In the genomic region with DNA sequence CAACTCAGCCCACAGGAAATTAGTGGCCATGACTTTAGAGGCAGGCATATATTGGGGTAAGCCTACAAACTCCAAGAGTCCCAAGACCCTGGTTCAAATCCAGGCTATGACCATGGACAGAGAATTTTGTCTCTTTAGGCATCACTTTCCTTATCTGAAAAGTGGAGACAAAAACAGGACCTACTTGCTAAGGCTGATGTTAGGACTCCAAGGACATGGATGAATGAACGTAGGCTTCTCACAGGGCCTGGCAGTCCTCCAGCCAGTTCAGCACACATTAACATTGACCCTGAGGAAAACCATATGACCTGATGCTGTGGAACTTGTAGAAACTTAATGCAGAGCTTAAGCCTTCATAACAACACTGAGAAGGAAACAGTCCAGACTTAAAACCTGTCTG, we compare ENCODE assay signal across 15 cellular contexts. TPM values are rescaled to one million over a fixed set of nuclear protein-coding genes. Genes with fewer than 3 reads are reported as not detected.
A peak's percentile ranks its signal among the peaks of the same experiment; 100 is the strongest.
DNase-seq lines count a peak whose midpoint lies in the region; ATAC-seq and TF ChIP-seq lines count a peak whose summit lies in the region.
"Had no signal": no experiment of that assay in that cellular context is flagged by ENCODE, and none has a peak within 500 bp of the region (broad histone marks: within the 10 kb centered on the region; RNA-seq: fewer than 3 reads in every experiment).

No MANE protein-coding gene starts in this region.

- peaks cover 0 to 9% (median 4%) of the 10 kb centered on the region in 4 donors for H3K36me3 ChIP-seq in esophagus muscularis mucosa

- no peaks in the 10 kb centered on the region for H3K27me3 Mint-ChIP-seq in mesothelial cell of epicardium (ENCODE audit: low read depth)

- peak overlapping the region in 1 of 4 donors; percentile 14 for H3K27ac ChIP-seq in esophagus muscularis mucosa (replicated peaks in 1 of 4)

- ATAC-seq in GM18909 (IDR thresholded peaks at IDR 0.05; ENCODE audit: poor library complexity, unreplicated experiment) (no peak), GM18502 (IDR thresholded peaks at IDR 0.05; ENCODE audit: poor library complexity, unreplicated experiment) (no peak)

- 25% methylated on average over 1 of the region's 1 CpG for WGBS in esophagus muscularis mucosa

- peak overlapping the region; percentile 84 for H3K4me3 Mint-ChIP-seq in mesothelial cell of epicardium
- H3K4me3 Mint-ChIP-seq: activated naive CD4-positive, alpha-beta T cell treated with anti-CD3 and anti-CD28 coated beads for 36 hours had no signal

- TF ChIP-seq EP300 in Ishikawa (IDR thresholded peaks at IDR 0.05; ENCODE audit: borderline replicate concordance) (no peak), esophagus muscularis mucosa (IDR thresholded peaks at IDR 0.05) (no peak)

- H3K4me3 ChIP-seq in AG10803 (ENCODE audit: low read length) (peak overlapping the region; percentile 90), choroid plexus epithelial cell (ENCODE audit: low read depth, low read length) (peak overlapping the region; percentile 83), esophagus muscularis mucosa (no peak overlapping the region)

- TF ChIP-seq RAD21 in Ishikawa (IDR thresholded peaks at IDR 0.05; ENCODE audit: low read depth): no peak

- H3K27me3 ChIP-seq in esophagus muscularis mucosa: no peaks in the 10 kb centered on the region

- H3K9me3 Mint-ChIP-seq in mesothelial cell of epicardium: no peaks in the 10 kb centered on the region
- H3K9me3 Mint-ChIP-seq: activated naive CD4-positive, alpha-beta T cell treated with anti-CD3 and anti-CD28 coated beads for 36 hours had no signal

- H3K9me3 ChIP-seq in esophagus muscularis mucosa: no peaks in the 10 kb centered on the region

- TF ChIP-seq CTCF in AG10803 (conservative IDR thresholded peaks at IDR 0.05; ENCODE audit: low read length): no peak
- TF ChIP-seq CTCF in choroid plexus epithelial cell (conservative IDR thresholded peaks at IDR 0.05; ENCODE audit: low read depth, low read length): no peak
- TF ChIP-seq CTCF in mesothelial cell of epicardium (IDR thresholded peaks at IDR 0.05; ENCODE audit: unreplicated experiment): no peak
- TF ChIP-seq CTCF in esophagus muscularis mucosa (IDR thresholded peaks at IDR 0.05): no peak

- TF ChIP-seq POLR2A in esophagus muscularis mucosa (IDR thresholded peaks at IDR 0.05; ENCODE audit: low read depth): no peak

- H3K4me1 ChIP-seq in esophagus muscularis mucosa: peaks cover 21 to 48% (median 44%) of the 10 kb centered on the region in 4 donors

- peaks cover 9% of the 10 kb centered on the region for H3K36me3 Mint-ChIP-seq in mesothelial cell of epicardium

- H3K4me1 Mint-ChIP-seq in mesothelial cell of epicardium: peaks cover 29% of the 10 kb centered on the region

- peak overlapping the region; percentile 87 for H3K27ac Mint-ChIP-seq in mesothelial cell of epicardium
- H3K27ac Mint-ChIP-seq: activated naive CD4-positive, alpha-beta T cell treated with anti-CD3 and anti-CD28 coated beads for 36 hours had no signal

- intact Hi-C loops in esophagus muscularis mucosa (cut with DNase I): loop anchor here (5.0 kb wide), 1 partner anchor 53 kb away; the partner anchor contains the start of gene KLHL11

- DNase-seq in AG10803 (ENCODE audit: low read depth) (no peak), choroid plexus epithelial cell (ENCODE audit: low read depth) (peak; percentile 60), mesothelial cell of epicardium (ENCODE audit: low spot score in 2 of 2, unreplicated experiment in 2 of 2) (no peak), middle frontal gyrus (ENCODE audit: extremely low spot score, low spot score) (no peak), esophagus muscularis mucosa (ENCODE audit: extremely low spot score) (no peak)
- DNase-seq: activated CD4-positive, CD25-positive, alpha-beta regulatory T cell treated with anti-CD3 and anti-CD28 coated beads, Interleukin-2, amount 50 U/mL, for 72 hours; activated naive CD4-positive, alpha-beta T cell treated with anti-CD3 and anti-CD28 coated beads for 36 hours; COR-L47; effector CD8-positive, alpha-beta T cell; NCI-H187 treated with DMSO at 0.1 percent for 48 hours; posterior cingulate gyrus; RPMI8226 had no signal

TF ChIP-seq in Ishikawa, 13 proteins besides CTCF, POLR2A, EP300 and RAD21:
- TF ChIP-seq TCF12 (IDR thresholded peaks at IDR 0.05; ENCODE audit: low read depth): no peak
- peak; percentile 39; the same call in 1 of the 2 replicates for TF ChIP-seq REST (IDR thresholded peaks at IDR 0.05; ENCODE audit: low read depth)

RNA-seq across cellular contexts. Expression of gene FKBP10, which starts 1.4 kb away (rescaled TPM):
- 369 to 401 TPM (median 371 TPM) in 3 replicates for total RNA-seq in mesothelial cell of epicardium
- total RNA-seq in esophagus muscularis mucosa: 10 to 100 TPM; 30.5 to 49.4 (median 33.8) TPM

RNA-seq across cellular contexts. Expression of gene P3H4, which starts 2.4 kb away (rescaled TPM):
- total RNA-seq in mesothelial cell of epicardium (61.0 to 62.0 TPM (median 62.0 TPM) in 3 replicates), esophagus muscularis mucosa (10 to 100 TPM in 2 of 4 donors, 1 to 10 TPM in 2; 8.4 to 19.9 (median 14.4) TPM)

RNA-seq across cellular contexts. Expression of gene NT5C3B, which starts 21.8 kb away (rescaled TPM):
- total RNA-seq in mesothelial cell of epicardium (68.5 to 75.5 TPM (median 69.6 TPM) in 3 replicates), esophagus muscularis mucosa (10 to 100 TPM; 64.8 to 95.6 (median 70.1) TPM)

RNA-seq across cellular contexts. Expression of gene KLHL10, which starts 23.4 kb away (rescaled TPM):
- total RNA-seq in mesothelial cell of epicardium (0.16 to 0.27 TPM in 2 of 3 replicates, not detected in the other), esophagus muscularis mucosa (1 to 10 TPM; 1.7 to 3.0 (median 2.7) TPM)
- total RNA-seq: activated naive CD4-positive, alpha-beta T cell treated with anti-CD3 and anti-CD28 coated beads for 36 hours had no signal

RNA-seq across cellular contexts. Expression of gene JUP, which starts 27.7 kb away (rescaled TPM):
- total RNA-seq in mesothelial cell of epicardium: 202 to 207 TPM (median 205 TPM) in 3 replicates
- 10 to 100 TPM; 24.5 to 56.6 (median 46.4) TPM for total RNA-seq in esophagus muscularis mucosa

Comparison
In these comparisons a context has a peak if more than half of its experiments do, and no peak if none do; other contexts are left out.
1. H3K4me3 ChIP-seq: peak in AG10803 (single experiment) and choroid plexus epithelial cell (single experiment); none in esophagus muscularis mucosa (0 of 4).